9 cellular contexts compared by ENCODE assay signal in genomic region chr1:181479137-181479745, GRCh38. TPM values are rescaled to one million over a fixed set of nuclear protein-coding genes. Genes with fewer than 3 reads are reported as not detected.
A peak's percentile ranks its signal among the peaks of the same experiment; 100 is the strongest.
DNase-seq lines count a peak whose midpoint lies in the region; ATAC-seq and TF ChIP-seq lines count a peak whose summit lies in the region.
"Had no signal": no experiment of that assay in that cellular context is flagged by ENCODE, and none has a peak within 500 bp of the region (broad histone marks: within the 10 kb centered on the region; RNA-seq: fewer than 3 reads in every experiment).

No MANE protein-coding gene starts in this region.

- H3K4me3 ChIP-seq in AG04449 (ENCODE audit: low read depth, low read length) (no peak overlapping the region), GM06990 (replicated peaks; ENCODE audit: low read depth, low read length) (no peak overlapping the region)
- H3K4me3 ChIP-seq: ovary had no signal

- H3K4me1 Mint-ChIP-seq in T-helper 17 cell: peaks cover 6% of the 10 kb centered on the region

- no peak overlapping the region for H3K4me3 Mint-ChIP-seq in T-helper 17 cell

- no peak overlapping the region for H3K27ac Mint-ChIP-seq in T-helper 17 cell

- POLR2A ChIA-PET in AG04449 (lab: Yijun Ruan, JAX): no interaction called here

- no peaks in the 10 kb centered on the region for H3K27me3 ChIP-seq in GM06990 (replicated peaks; ENCODE audit: control insufficient read depth, insufficient read depth, low read length)
- H3K27me3 ChIP-seq: ovary had no signal

- ATAC-seq in HG02588 (IDR thresholded peaks at IDR 0.05; ENCODE audit: unreplicated experiment) (peak; percentile 76), T-helper 17 cell (peak; percentile 60), HG03354 (IDR thresholded peaks at IDR 0.05; ENCODE audit: poor library complexity, severe bottlenecking, unreplicated experiment) (no peak)

- DNase-seq in AG04449 (ENCODE audit: low read depth, low spot score) (peak; percentile 16), GM06990 (ENCODE audit: extremely low read depth, insufficient read length) (peak; percentile 34), NCI-H1436 (lab: John Stamatoyannopoulos, UW) (peak; percentile 55), T-helper 17 cell (no peak), epidermal melanocyte (ENCODE audit: insufficient read length, low spot score) (peak; percentile 82), middle frontal gyrus (ENCODE audit: extremely low spot score, low spot score) (peak; percentile 30)

- TF ChIP-seq CTCF in AG04449 (IDR thresholded peaks at IDR 0.05; ENCODE audit: insufficient read depth, low read length, missing control alignments): peak; percentile 71
- peak; percentile 91 for TF ChIP-seq CTCF in GM06990 (IDR thresholded peaks at IDR 0.05; ENCODE audit: insufficient read depth, low read length, poor library complexity, severe bottlenecking)

- H3K36me3 ChIP-seq in GM06990 (ENCODE audit: control insufficient read depth, insufficient read depth, low read length): no peaks in the 10 kb centered on the region
- H3K36me3 ChIP-seq: ovary had no signal

- no peaks in the 10 kb centered on the region for H3K9me3 ChIP-seq in T-helper 17 cell (ENCODE audit: control insufficient read depth, low read length, poor library complexity, severe bottlenecking)

- H3K27me3 Mint-ChIP-seq in T-helper 17 cell: peaks cover 62% of the 10 kb centered on the region

- CTCF ChIA-PET in AG04449 (lab: Yijun Ruan, JAX): interaction anchor here (0.8 to 7.4 kb wide), 10 partner anchors 8 to 917 kb away, joined by 3 to 58 read pairs (median 8); no protein-coding TSS in a partner anchor

- H3K36me3 Mint-ChIP-seq in T-helper 17 cell (ENCODE audit: low read depth): no peaks in the 10 kb centered on the region

RNA-seq across cellular contexts. Expression of gene CACNA1E, which starts 4.1 kb away (rescaled TPM):
- not detected for total RNA-seq in T-helper 17 cell

Comparison
In these comparisons a context has a peak if more than half of its experiments do, and no peak if none do; other contexts are left out.
1. DNase-seq: peak in AG04449 (single experiment), GM06990 (single experiment), NCI-H1436 (single experiment), epidermal melanocyte (single experiment) and middle frontal gyrus (single experiment); none in T-helper 17 cell (0 of 3).